15 cellular contexts compared by ENCODE assay signal in the genomic region with DNA sequence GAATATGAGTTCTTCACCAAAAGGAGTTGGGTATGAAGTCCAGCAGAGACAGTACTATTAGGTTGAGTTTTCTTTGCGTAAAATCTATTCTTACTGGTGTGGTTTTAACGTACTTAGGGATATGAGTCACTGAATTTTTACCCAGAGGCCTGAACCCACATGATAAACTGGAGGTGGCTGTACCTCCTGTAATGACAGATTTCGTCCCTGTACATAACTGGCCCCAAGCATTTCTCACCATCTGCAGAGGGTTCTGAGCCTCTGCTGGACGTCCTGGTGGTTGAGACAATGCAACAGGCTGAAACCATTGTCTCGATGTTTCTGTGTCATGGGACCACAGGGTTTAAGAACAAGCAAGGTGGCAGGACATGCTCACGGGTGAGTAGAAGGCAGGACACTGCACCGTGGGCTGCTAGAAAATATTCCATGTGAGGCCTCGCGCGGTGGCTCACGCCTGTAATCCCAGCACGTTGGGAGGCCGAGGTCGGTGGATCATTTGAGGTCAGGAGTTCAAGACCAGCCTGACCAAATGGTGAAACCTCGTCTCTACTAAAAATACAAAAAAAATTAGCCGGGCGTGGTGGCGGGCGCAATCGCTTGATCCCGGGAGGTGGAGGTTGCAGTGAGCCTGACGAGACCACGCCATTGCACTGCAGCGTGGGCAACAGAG.
DNase-seq lines count a peak whose midpoint lies in the region; ATAC-seq and FAIRE-seq lines count a peak whose summit lies in the region.
"Had no signal": no experiment of that assay in that cellular context is flagged by ENCODE, and none has a peak within 500 bp of the region (broad histone marks: within the 10 kb centered on the region; RNA-seq: fewer than 3 reads in every experiment).

No MANE protein-coding gene starts in this region.

- H3K9me3 Mint-ChIP-seq in activated naive CD8-positive, alpha-beta T cell treated with anti-CD3 and anti-CD28 coated beads, Interleukin-2, amount 10 ng/mL, durations not matched to agents 7 days and 5 days: no peaks in the 10 kb centered on the region
- no peaks in the 10 kb centered on the region for H3K9me3 Mint-ChIP-seq in activated naive CD8-positive, alpha-beta T cell treated with anti-CD3 and anti-CD28 coated beads for 36 hours
- H3K9me3 Mint-ChIP-seq: activated naive CD4-positive, alpha-beta T cell treated with anti-CD3 and anti-CD28 coated beads, Interleukin-2, amount 50 U/mL, for 24 hours; mesothelial cell of epicardium had no signal

- DNase-seq in activated naive CD8-positive, alpha-beta T cell treated with anti-CD3 and anti-CD28 coated beads, Interleukin-2, amount 10 ng/mL, durations not matched to agents 7 days and 5 days: no peak
- no peak for DNase-seq in activated naive CD8-positive, alpha-beta T cell treated with anti-CD3 and anti-CD28 coated beads for 36 hours
- DNase-seq in NOMO-1 (lab: John Stamatoyannopoulos, UW; ENCODE audit: unreplicated experiment in 2 of 2) (peak; percentile 9 to 33), astrocyte of the hippocampus (ENCODE audit: low read depth, low spot score) (peak; percentile 59), urothelium cell line (ENCODE audit: low spot score) (peak; percentile 26), NCI-H774 (lab: John Stamatoyannopoulos, UW) (no peak), Ammon's horn (ENCODE audit: low spot score) (no peak), cerebellum (ENCODE audit: low spot score) (no peak)
- DNase-seq: islet precursor cell, NCI-H1417 treated with DMSO at 0.1 percent for 48 hours, NCI-H524, T1000 had no signal

- H3K36me3 Mint-ChIP-seq in activated naive CD8-positive, alpha-beta T cell treated with anti-CD3 and anti-CD28 coated beads, Interleukin-2, amount 10 ng/mL, durations not matched to agents 7 days and 5 days: peaks cover 3% of the 10 kb centered on the region
- H3K36me3 Mint-ChIP-seq in activated naive CD8-positive, alpha-beta T cell treated with anti-CD3 and anti-CD28 coated beads for 36 hours: no peaks in the 10 kb centered on the region
- H3K36me3 Mint-ChIP-seq: activated naive CD4-positive, alpha-beta T cell treated with anti-CD3 and anti-CD28 coated beads, Interleukin-2, amount 50 U/mL, for 24 hours; mesothelial cell of epicardium had no signal

- POLR2A ChIA-PET in activated naive CD8-positive, alpha-beta T cell treated with anti-CD3 and anti-CD28 coated beads, Interleukin-2, amount 10 ng/mL, durations not matched to agents 7 days and 5 days (lab: Charles Lee): no interaction called here

- H3K27ac Mint-ChIP-seq in activated naive CD8-positive, alpha-beta T cell treated with anti-CD3 and anti-CD28 coated beads, Interleukin-2, amount 10 ng/mL, durations not matched to agents 7 days and 5 days: peak overlapping the region; percentile 56
- H3K27ac Mint-ChIP-seq in activated naive CD8-positive, alpha-beta T cell treated with anti-CD3 and anti-CD28 coated beads for 36 hours: no peak overlapping the region
- H3K27ac Mint-ChIP-seq: activated naive CD4-positive, alpha-beta T cell treated with anti-CD3 and anti-CD28 coated beads, Interleukin-2, amount 50 U/mL, for 24 hours; mesothelial cell of epicardium had no signal

- peaks cover 15% of the 10 kb centered on the region for H3K27me3 Mint-ChIP-seq in activated naive CD8-positive, alpha-beta T cell treated with anti-CD3 and anti-CD28 coated beads, Interleukin-2, amount 10 ng/mL, durations not matched to agents 7 days and 5 days
- peaks cover 4% of the 10 kb centered on the region for H3K27me3 Mint-ChIP-seq in activated naive CD8-positive, alpha-beta T cell treated with anti-CD3 and anti-CD28 coated beads for 36 hours
- H3K27me3 Mint-ChIP-seq: activated naive CD4-positive, alpha-beta T cell treated with anti-CD3 and anti-CD28 coated beads, Interleukin-2, amount 50 U/mL, for 24 hours had no signal

- H3K4me1 Mint-ChIP-seq in activated naive CD8-positive, alpha-beta T cell treated with anti-CD3 and anti-CD28 coated beads, Interleukin-2, amount 10 ng/mL, durations not matched to agents 7 days and 5 days: peaks cover 42% of the 10 kb centered on the region
- H3K4me1 Mint-ChIP-seq in activated naive CD8-positive, alpha-beta T cell treated with anti-CD3 and anti-CD28 coated beads for 36 hours: peaks cover 33% of the 10 kb centered on the region

- FAIRE-seq in urothelium cell line (lab: Jason Lieb, UNC): no peak
- FAIRE-seq: HepG2 had no signal

- no peak for ATAC-seq in activated naive CD8-positive, alpha-beta T cell treated with anti-CD3 and anti-CD28 coated beads, Interleukin-2, amount 10 ng/mL, durations not matched to agents 7 days and 5 days (ENCODE audit: low read depth)
- ATAC-seq: HepG2 had no signal

- H3K4me3 Mint-ChIP-seq in activated naive CD8-positive, alpha-beta T cell treated with anti-CD3 and anti-CD28 coated beads, Interleukin-2, amount 10 ng/mL, durations not matched to agents 7 days and 5 days: no peak overlapping the region
- H3K4me3 Mint-ChIP-seq in activated naive CD8-positive, alpha-beta T cell treated with anti-CD3 and anti-CD28 coated beads for 36 hours: no peak overlapping the region
- H3K4me3 Mint-ChIP-seq: mesothelial cell of epicardium had no signal

Comparison
In these comparisons a context has a peak if more than half of its experiments do, and no peak if none do; other contexts are left out.
1. DNase-seq: peak in NOMO-1 (2 of 2), astrocyte of the hippocampus (single experiment) and urothelium cell line (single experiment); none in activated naive CD8-positive, alpha-beta T cell treated with anti-CD3 and anti-CD28 coated beads, Interleukin-2, amount 10 ng/mL, durations not matched to agents 7 days and 5 days (single experiment), activated naive CD8-positive, alpha-beta T cell treated with anti-CD3 and anti-CD28 coated beads for 36 hours (single experiment), NCI-H774 (single experiment), Ammon's horn (single experiment) and cerebellum (single experiment).